13 cellular contexts compared by ENCODE assay signal in the genomic region with DNA sequence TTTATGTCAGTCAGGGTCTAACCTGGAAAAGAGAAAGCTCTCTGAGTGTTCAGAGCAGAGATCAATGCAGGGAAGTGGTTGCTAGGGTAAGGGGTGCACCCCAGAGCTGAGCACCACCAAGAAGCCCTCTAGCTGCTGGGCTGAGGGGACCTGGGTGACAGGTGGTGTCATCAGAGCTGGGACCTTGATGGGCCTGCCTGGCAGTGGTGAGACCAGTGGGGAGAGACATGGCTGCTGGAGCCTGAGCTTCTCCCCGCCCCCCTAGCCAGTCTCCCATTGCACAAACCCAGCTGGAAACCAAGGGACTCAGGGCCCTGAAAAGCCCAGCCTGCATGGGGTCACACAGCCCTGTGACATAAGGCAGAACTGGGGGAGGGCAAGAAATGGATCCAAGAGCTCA. TPM values are rescaled to one million over a fixed set of nuclear protein-coding genes. Genes with fewer than 3 reads are reported as not detected.
A peak's percentile ranks its signal among the peaks of the same experiment; 100 is the strongest.
DNase-seq lines count a peak whose midpoint lies in the region; ATAC-seq, FAIRE-seq and TF ChIP-seq lines count a peak whose summit lies in the region.
"Had no signal": no experiment of that assay in that cellular context is flagged by ENCODE, and none has a peak within 500 bp of the region (broad histone marks: within the 10 kb centered on the region; RNA-seq: fewer than 3 reads in every experiment).

No MANE protein-coding gene starts in this region.

- ATAC-seq in stimulated activated naive CD8-positive, alpha-beta T cell treated with anti-CD3 and anti-CD28 coated beads, Interleukin-15, amount 100 ng/mL, for 72 hours, result peak; percentile 79
- ATAC-seq in HG03571 (IDR thresholded peaks at IDR 0.05; ENCODE audit: unreplicated experiment), result no peak
- ATAC-seq: WTC11 had no signal

- no peak for FAIRE-seq in urothelium cell line (lab: Jason Lieb, UNC)
- FAIRE-seq: HTR-8/SVneo had no signal

- POLR2A ChIA-PET in activated CD4-positive, alpha-beta T cell treated with anti-CD3 and anti-CD28 coated beads, Interleukin-2, amount 10 ng/mL, durations not matched to agents 7 days and 5 days (lab: Charles Lee), result interaction anchor here (0.7 kb wide), 1 partner anchor 37 kb away, joined by 3 read pairs; no protein-coding TSS in a partner anchor

- peak overlapping the region; percentile 97 for H3K27ac Mint-ChIP-seq in activated naive CD4-positive, alpha-beta T cell treated with anti-CD3 and anti-CD28 coated beads, Interleukin-2, amount 50 U/mL, for 24 hours
- peak overlapping the region; percentile 92 for H3K27ac Mint-ChIP-seq in activated CD4-positive, alpha-beta T cell treated with anti-CD3 and anti-CD28 coated beads, Interleukin-2, amount 10 ng/mL, durations not matched to agents 7 days and 5 days
- H3K27ac Mint-ChIP-seq in stimulated activated naive CD8-positive, alpha-beta T cell treated with anti-CD3 and anti-CD28 coated beads, Interleukin-15, amount 100 ng/mL, for 72 hours, result peak overlapping the region; percentile 95 to 98
- H3K27ac Mint-ChIP-seq: WTC11 had no signal

- no peaks in the 10 kb centered on the region for H3K27me3 ChIP-seq in cardiac muscle cell
- H3K27me3 ChIP-seq: neutrophil had no signal

- H3K4me3 ChIP-seq in cardiac muscle cell, result no peak overlapping the region

- H3K9me3 ChIP-seq in cardiac muscle cell (ENCODE audit: low read depth), result no peaks in the 10 kb centered on the region
- H3K9me3 ChIP-seq: neutrophil had no signal

- H3K27ac ChIP-seq in cardiac muscle cell, result peak overlapping the region; percentile 77
- H3K27ac ChIP-seq: neutrophil had no signal

- H3K4me1 Mint-ChIP-seq in activated naive CD4-positive, alpha-beta T cell treated with anti-CD3 and anti-CD28 coated beads, Interleukin-2, amount 50 U/mL, for 24 hours, result peaks cover 38% of the 10 kb centered on the region
- H3K4me1 Mint-ChIP-seq in activated CD4-positive, alpha-beta T cell treated with anti-CD3 and anti-CD28 coated beads, Interleukin-2, amount 10 ng/mL, durations not matched to agents 7 days and 5 days, result peaks cover 41% of the 10 kb centered on the region
- H3K4me1 Mint-ChIP-seq in stimulated activated naive CD8-positive, alpha-beta T cell treated with anti-CD3 and anti-CD28 coated beads, Interleukin-15, amount 100 ng/mL, for 72 hours, result peaks cover 52% of the 10 kb centered on the region

- no peak for DNase-seq in activated naive CD4-positive, alpha-beta T cell (lab: John Stamatoyannopoulos, UW)
- DNase-seq in activated CD4-positive, alpha-beta T cell treated with anti-CD3 and anti-CD28 coated beads, Interleukin-2, amount 10 ng/mL, durations not matched to agents 7 days and 5 days, result peak; percentile 22
- DNase-seq in cardiac muscle cell (ENCODE audit: low read depth in 1 of 2, low spot score in 1 of 2) (peak in 1 of 2 donors; percentile 46), urothelium cell line (ENCODE audit: low spot score) (no peak), Kasumi-1 (lab: John Stamatoyannopoulos, UW) (no peak)
- DNase-seq in stimulated activated naive CD8-positive, alpha-beta T cell treated with anti-CD3 and anti-CD28 coated beads, Interleukin-15, amount 100 ng/mL, for 72 hours, result peak in 1 of 2 donors; percentile 17
- DNase-seq: NCI-H187; stimulated activated CD4-positive, alpha-beta T cell treated with anti-CD3 and anti-CD28 coated beads, Interleukin-1b, Interleukin-23, amount 100 ng/mL, for 48 hours had no signal

- TF ChIP-seq CTCF in cardiac muscle cell (IDR thresholded peaks at IDR 0.05; ENCODE audit: low read depth, low read length), result no peak

- CTCF ChIA-PET in activated CD4-positive, alpha-beta T cell treated with anti-CD3 and anti-CD28 coated beads, Interleukin-2, amount 10 ng/mL, durations not matched to agents 7 days and 5 days (lab: Charles Lee), result interaction anchor here (0.6 to 1.8 kb wide), 3 partner anchors 9 to 217 kb away, joined by 4 to 5 read pairs (median 5); no protein-coding TSS in a partner anchor

- H3K27me3 Mint-ChIP-seq in activated naive CD4-positive, alpha-beta T cell treated with anti-CD3 and anti-CD28 coated beads, Interleukin-2, amount 50 U/mL, for 24 hours, result no peaks in the 10 kb centered on the region
- peaks cover 15% of the 10 kb centered on the region for H3K27me3 Mint-ChIP-seq in activated CD4-positive, alpha-beta T cell treated with anti-CD3 and anti-CD28 coated beads, Interleukin-2, amount 10 ng/mL, durations not matched to agents 7 days and 5 days
- peaks cover 10% of the 10 kb centered on the region for H3K27me3 Mint-ChIP-seq in stimulated activated naive CD8-positive, alpha-beta T cell treated with anti-CD3 and anti-CD28 coated beads, Interleukin-15, amount 100 ng/mL, for 72 hours

- H3K9me3 Mint-ChIP-seq in activated naive CD4-positive, alpha-beta T cell treated with anti-CD3 and anti-CD28 coated beads, Interleukin-2, amount 50 U/mL, for 24 hours, result no peaks in the 10 kb centered on the region
- peaks cover 2% of the 10 kb centered on the region for H3K9me3 Mint-ChIP-seq in activated CD4-positive, alpha-beta T cell treated with anti-CD3 and anti-CD28 coated beads, Interleukin-2, amount 10 ng/mL, durations not matched to agents 7 days and 5 days
- H3K9me3 Mint-ChIP-seq in stimulated activated naive CD8-positive, alpha-beta T cell treated with anti-CD3 and anti-CD28 coated beads, Interleukin-15, amount 100 ng/mL, for 72 hours, result no peaks in the 10 kb centered on the region

- H3K4me1 ChIP-seq in cardiac muscle cell (ENCODE audit: low read depth), result peaks cover 22% of the 10 kb centered on the region

- peaks cover 1% of the 10 kb centered on the region for H3K36me3 Mint-ChIP-seq in activated naive CD4-positive, alpha-beta T cell treated with anti-CD3 and anti-CD28 coated beads, Interleukin-2, amount 50 U/mL, for 24 hours
- H3K36me3 Mint-ChIP-seq in activated CD4-positive, alpha-beta T cell treated with anti-CD3 and anti-CD28 coated beads, Interleukin-2, amount 10 ng/mL, durations not matched to agents 7 days and 5 days (ENCODE audit: low read depth), result peaks cover 6% of the 10 kb centered on the region
- H3K36me3 Mint-ChIP-seq: WTC11 had no signal

- H3K36me3 ChIP-seq in cardiac muscle cell, result no peaks in the 10 kb centered on the region
- H3K36me3 ChIP-seq: neutrophil had no signal

- peak overlapping the region; percentile 59 for H3K4me3 Mint-ChIP-seq in activated naive CD4-positive, alpha-beta T cell treated with anti-CD3 and anti-CD28 coated beads, Interleukin-2, amount 50 U/mL, for 24 hours
- peak overlapping the region; percentile 53 for H3K4me3 Mint-ChIP-seq in activated CD4-positive, alpha-beta T cell treated with anti-CD3 and anti-CD28 coated beads, Interleukin-2, amount 10 ng/mL, durations not matched to agents 7 days and 5 days
- H3K4me3 Mint-ChIP-seq in stimulated activated naive CD8-positive, alpha-beta T cell treated with anti-CD3 and anti-CD28 coated beads, Interleukin-15, amount 100 ng/mL, for 72 hours, result peak overlapping the region; percentile 28 to 59
- H3K4me3 Mint-ChIP-seq: WTC11 had no signal

RNA-seq across cellular contexts. Expression of gene OSBPL3, which starts 49.1 kb away (rescaled TPM):
- 10 to 100 TPM; 77.5 to 77.9 TPM for total RNA-seq in activated CD4-positive, alpha-beta T cell treated with anti-CD3 and anti-CD28 coated beads, Interleukin-2, amount 10 ng/mL, durations not matched to agents 7 days and 5 days
- total RNA-seq in cardiac muscle cell, result 5.3 and 8.2 TPM in 2 replicates
- polyA plus RNA-seq in cardiac muscle cell, result 3.3 and 7.5 TPM in 2 replicates
